19 cellular contexts compared by ENCODE assay signal in genomic region chr1:3004285-3005205, GRCh38. TPM values are rescaled to one million over a fixed set of nuclear protein-coding genes. Genes with fewer than 3 reads are reported as not detected.
DNase-seq lines count a peak whose midpoint lies in the region; ATAC-seq and TF ChIP-seq lines count a peak whose summit lies in the region.
"Had no signal": no experiment of that assay in that cellular context is flagged by ENCODE, and none has a peak within 500 bp of the region (broad histone marks: within the 10 kb centered on the region; RNA-seq: fewer than 3 reads in every experiment).

No MANE protein-coding gene starts in this region.

- no peak overlapping the region for H3K4me3 Mint-ChIP-seq in chondrocyte (ENCODE audit: unreplicated experiment)
- H3K4me3 Mint-ChIP-seq in CD4-positive, alpha-beta memory T cell: no peak overlapping the region

- no peak overlapping the region for H3K27ac Mint-ChIP-seq in chondrocyte (ENCODE audit: unreplicated experiment)
- no peak overlapping the region for H3K27ac Mint-ChIP-seq in CD4-positive, alpha-beta memory T cell

- peak overlapping the region; percentile 80 for H3K4me2 ChIP-seq in BLaER1

- H3K27me3 ChIP-seq in BLaER1: peaks cover 25% of the 10 kb centered on the region
- no peaks in the 10 kb centered on the region for H3K27me3 ChIP-seq in CD4-positive, alpha-beta memory T cell (ENCODE audit: insufficient read depth, low read length)

- H3K4me1 Mint-ChIP-seq in chondrocyte (ENCODE audit: low read depth): peaks cover 6% of the 10 kb centered on the region
- H3K4me1 Mint-ChIP-seq in CD4-positive, alpha-beta memory T cell: no peaks in the 10 kb centered on the region

- H3K27me3 Mint-ChIP-seq in chondrocyte (ENCODE audit: low read depth): no peaks in the 10 kb centered on the region
- peaks cover 16 to 18% of the 10 kb centered on the region in 2 donors for H3K27me3 Mint-ChIP-seq in CD4-positive, alpha-beta memory T cell

- peak; percentile 11 for DNase-seq in activated CD8-positive, alpha-beta memory T cell treated with anti-CD3 and anti-CD28 coated beads, Interleukin-2, amount 50 U/mL, for 4 hours
- DNase-seq in activated CD8-positive, alpha-beta memory T cell treated with anti-CD3 and anti-CD28 coated beads, Interleukin-2, amount 50 U/mL, for 48 hours: no peak
- DNase-seq in chondrocyte (ENCODE audit: low spot score) (peak; percentile 80), posterior vena cava (ENCODE audit: low spot score) (peak; percentile 64), iPS-NIHi11 (ENCODE audit: low spot score) (no peak)
- DNase-seq in CD4-positive, alpha-beta memory T cell: no peak
- DNase-seq: DMS79 treated with DMSO at 0.1 percent for 48 hours, NCI-H1930, NCI-H748 treated with DMSO at 0.1 percent for 48 hours, OCI-M1 had no signal

- no peak for ATAC-seq in GM18511 (IDR thresholded peaks at IDR 0.05; ENCODE audit: unreplicated experiment)

- H4K20me1 ChIP-seq in BLaER1: peaks cover 17% of the 10 kb centered on the region; the same call in 1 of the 2 replicates

- H3K36me3 ChIP-seq in BLaER1: no peaks in the 10 kb centered on the region
- H3K36me3 ChIP-seq in CD4-positive, alpha-beta memory T cell (ENCODE audit: insufficient read depth, low read length): no peaks in the 10 kb centered on the region
- H3K36me3 ChIP-seq: HAP-1 had no signal

- no peak for TF ChIP-seq CTCF in chondrocyte (IDR thresholded peaks at IDR 0.05)

- peaks cover 37% of the 10 kb centered on the region for H3K9me3 ChIP-seq in BLaER1
- peaks cover 0 to 7% of the 10 kb centered on the region in 2 donors for H3K9me3 ChIP-seq in CD4-positive, alpha-beta memory T cell (ENCODE audit: control insufficient read depth in 1 of 2, low read length in 2 of 2)
- H3K9me3 ChIP-seq: HAP-1 had no signal

- H3K9ac ChIP-seq in BLaER1: 0 out of 2 replicates have a peak overlapping the region, but pooled peaks have one; percentile 17

- peak overlapping the region; percentile 47 for H3K27ac ChIP-seq in BLaER1
- no peak overlapping the region for H3K27ac ChIP-seq in CD4-positive, alpha-beta memory T cell (ENCODE audit: low read depth, low read length)
- H3K27ac ChIP-seq: RWPE1 had no signal

- POLR2A ChIA-PET in CD4-positive, alpha-beta memory T cell (lab: Charles Lee; ENCODE audit: partially characterized antibody): no interaction called here

- peaks cover 44% of the 10 kb centered on the region for H3K4me1 ChIP-seq in BLaER1
- H3K4me1 ChIP-seq in CD4-positive, alpha-beta memory T cell (ENCODE audit: insufficient read depth, low read length): no peaks in the 10 kb centered on the region
- H3K4me1 ChIP-seq: HAP-1 had no signal

- H3K36me3 Mint-ChIP-seq in chondrocyte (ENCODE audit: low read depth): no peaks in the 10 kb centered on the region
- H3K36me3 Mint-ChIP-seq in CD4-positive, alpha-beta memory T cell: peaks cover 1 to 9% of the 10 kb centered on the region in 2 donors

- H3K4me3 ChIP-seq in BLaER1: no peak overlapping the region
- H3K4me3 ChIP-seq in CD4-positive, alpha-beta memory T cell (ENCODE audit: low read length in 2 of 2): no peak overlapping the region
- H3K4me3 ChIP-seq: HAP-1 had no signal

- CTCF ChIA-PET in CD4-positive, alpha-beta memory T cell (lab: Charles Lee; ENCODE audit: partially characterized antibody): no interaction called here

- peaks cover 23% of the 10 kb centered on the region for H3K9me3 Mint-ChIP-seq in chondrocyte (ENCODE audit: low read depth)
- peaks cover 0 to 36% (median 21%) of the 10 kb centered on the region in 8 donors for H3K9me3 Mint-ChIP-seq in CD4-positive, alpha-beta memory T cell

- intact Hi-C loops in posterior vena cava (cut with DNase I): loop anchor here in 1 of 2 donors (5.0 kb wide), 1 partner anchor 408 kb away; no protein-coding TSS in a partner anchor
- intact Hi-C loops in CD4-positive, alpha-beta memory T cell (cut with micrococcal nuclease): no loop called here

RNA-seq across cellular contexts. Expression of gene ACTRT2, which starts 16.7 kb away (rescaled TPM):
- total RNA-seq in chondrocyte (not detected in 3 replicates), posterior vena cava (not detected)
- total RNA-seq in CD4-positive, alpha-beta memory T cell: not detected
- not detected for polyA plus RNA-seq in CD4-positive, alpha-beta memory T cell
- total RNA-seq: A172, G401, LHCN-M2, NCI-H460 had no signal
- polyA plus RNA-seq: BJ had no signal

Comparison
In these comparisons a context has a peak if more than half of its experiments do, and no peak if none do; other contexts are left out.
1. DNase-seq: peak in activated CD8-positive, alpha-beta memory T cell treated with anti-CD3 and anti-CD28 coated beads, Interleukin-2, amount 50 U/mL, for 4 hours (single experiment), chondrocyte (single experiment) and posterior vena cava (single experiment); none in activated CD8-positive, alpha-beta memory T cell treated with anti-CD3 and anti-CD28 coated beads, Interleukin-2, amount 50 U/mL, for 48 hours (single experiment), CD4-positive, alpha-beta memory T cell (0 of 5) and iPS-NIHi11 (single experiment).